ENCODE assay signal across 1 cellular context in the genomic region with DNA sequence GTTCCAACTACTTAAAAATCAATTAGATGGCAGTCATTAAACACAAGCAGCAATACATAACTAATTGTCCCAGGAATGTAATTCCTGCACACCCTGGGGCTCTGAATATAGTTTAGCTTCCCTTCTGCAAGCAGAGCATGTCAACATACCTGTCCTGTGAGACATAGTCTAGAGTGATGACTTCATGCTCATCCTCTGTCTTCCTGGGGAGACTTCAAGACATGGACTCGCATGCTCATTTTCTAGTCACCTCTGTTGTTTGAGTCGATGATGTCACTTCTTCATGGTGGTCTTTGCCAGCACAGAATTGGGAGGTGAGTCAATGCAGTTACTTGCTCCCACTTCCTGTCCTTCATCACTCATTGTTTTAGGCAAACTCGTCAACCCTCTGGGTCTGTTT.
A peak's percentile ranks its signal among the peaks of the same experiment; 100 is the strongest.
TF ChIP-seq lines count a peak whose summit lies in the region.

No MANE protein-coding gene starts in this region.

TF ChIP-seq in IMR-90, 13 proteins besides CTCF, POLR2A, EP300 and RAD21 (continued from another document):
- TF ChIP-seq SMC3 (IDR thresholded peaks at IDR 0.05; ENCODE audit: low read depth, low read length) (no peak), FOS (IDR thresholded peaks at IDR 0.05; ENCODE audit: low read depth, low read length) (peak; percentile 67), MAZ (IDR thresholded peaks at IDR 0.05; ENCODE audit: borderline replicate concordance, low read depth, low read length) (no peak), CHD1 (IDR thresholded peaks at IDR 0.05; ENCODE audit: low read depth, low read length) (no peak), USF2 (IDR thresholded peaks at IDR 0.05; ENCODE audit: low read depth, low read length) (no peak), BHLHE40 (IDR thresholded peaks at IDR 0.05; ENCODE audit: low read depth, low read length) (0 out of 2 replicates have a peak, but pooled peaks have one; percentile 24), MAFK (IDR thresholded peaks at IDR 0.05; ENCODE audit: low read depth, low read length) (no peak), RCOR1 (IDR thresholded peaks at IDR 0.05; ENCODE audit: insufficient replicate concordance, low read length) (no peak)
- TF ChIP-seq, protein P1, sequence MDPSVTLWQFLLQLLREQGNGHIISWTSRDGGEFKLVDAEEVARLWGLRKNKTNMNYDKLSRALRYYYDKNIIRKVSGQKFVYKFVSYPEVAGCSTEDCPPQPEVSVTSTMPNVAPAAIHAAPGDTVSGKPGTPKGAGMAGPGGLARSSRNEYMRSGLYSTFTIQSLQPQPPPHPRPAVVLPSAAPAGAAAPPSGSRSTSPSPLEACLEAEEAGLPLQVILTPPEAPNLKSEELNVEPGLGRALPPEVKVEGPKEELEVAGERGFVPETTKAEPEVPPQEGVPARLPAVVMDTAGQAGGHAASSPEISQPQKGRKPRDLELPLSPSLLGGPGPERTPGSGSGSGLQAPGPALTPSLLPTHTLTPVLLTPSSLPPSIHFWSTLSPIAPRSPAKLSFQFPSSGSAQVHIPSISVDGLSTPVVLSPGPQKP (IDR thresholded peaks at IDR 0.05; ENCODE audit: borderline replicate concordance, low read depth, low read length), result no peak
